ENCODE assay signal across 8 cellular contexts in the genomic region with DNA sequence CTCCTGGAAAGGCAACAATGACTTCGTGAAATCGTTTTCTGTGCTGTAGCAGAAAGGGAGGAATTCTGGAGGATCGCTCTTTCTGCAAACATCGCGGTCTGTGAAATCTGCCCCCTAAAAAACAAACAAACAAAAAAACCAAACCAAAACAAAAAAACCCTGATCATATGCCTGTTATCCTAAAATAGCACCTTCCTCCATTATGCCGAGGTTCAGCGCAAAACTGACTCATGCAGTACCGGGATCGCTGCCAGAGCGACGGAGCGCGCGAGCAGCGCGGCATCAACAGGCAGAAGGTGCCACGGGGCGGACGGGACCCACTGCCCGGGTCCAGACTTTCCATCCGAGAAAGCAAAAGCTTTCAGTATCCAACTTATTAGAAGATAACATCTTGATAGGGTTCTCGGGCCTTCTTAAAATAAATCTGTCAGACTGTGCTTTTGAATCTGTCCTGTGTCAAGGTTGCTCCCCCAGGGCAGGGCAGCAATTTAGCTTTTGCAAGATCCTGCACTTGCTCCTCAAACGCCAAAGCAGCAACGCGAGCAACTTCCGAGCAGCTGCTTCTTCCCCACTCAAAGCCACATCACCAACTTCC.
A peak's percentile ranks its signal among the peaks of the same experiment; 100 is the strongest.
DNase-seq lines count a peak whose midpoint lies in the region; ATAC-seq and TF ChIP-seq lines count a peak whose summit lies in the region.

No MANE protein-coding gene starts in this region.

- H3K27me3 ChIP-seq in parathyroid adenoma (ENCODE audit: control insufficient read depth, insufficient read depth, low read length): no peaks in the 10 kb centered on the region

- H3K4me1 Mint-ChIP-seq in T-helper 2 cell treated with Interferon-gamma antibody and Interleukin-4, amounts not matched to agents 5 μg/mL and 100 μg/mL, for 36 hours (ENCODE audit: low read depth): peaks cover 2% of the 10 kb centered on the region

- peak; percentile 29 for DNase-seq in AG08396 (ENCODE audit: low spot score)
- no peak for DNase-seq in T-helper 2 cell treated with Interferon-gamma antibody and Interleukin-4, amounts not matched to agents 5 μg/mL and 100 μg/mL, for 36 hours (ENCODE audit: low spot score)
- peak; percentile 58 for DNase-seq in fibroblast of mammary gland (ENCODE audit: low read depth)

- no peaks in the 10 kb centered on the region for H3K36me3 Mint-ChIP-seq in T-helper 2 cell treated with Interferon-gamma antibody and Interleukin-4, amounts not matched to agents 5 μg/mL and 100 μg/mL, for 36 hours (ENCODE audit: low read depth)

- H3K27ac Mint-ChIP-seq in T-helper 2 cell treated with Interferon-gamma antibody and Interleukin-4, amounts not matched to agents 5 μg/mL and 100 μg/mL, for 36 hours: no peak overlapping the region

- peak overlapping the region; percentile 62 for H2AFZ ChIP-seq in parathyroid adenoma

- H3K4me2 ChIP-seq in parathyroid adenoma (ENCODE audit: low read length): peak overlapping the region; percentile 75

- H3K4me3 ChIP-seq in fibroblast of mammary gland (ENCODE audit: control insufficient read depth, low read depth, low read length) (peak overlapping the region; percentile 43), parathyroid adenoma (ENCODE audit: low read depth, low read length) (peak overlapping the region; percentile 61)

- H3K9me3 Mint-ChIP-seq in T-helper 2 cell treated with Interferon-gamma antibody and Interleukin-4, amounts not matched to agents 5 μg/mL and 100 μg/mL, for 36 hours: no peaks in the 10 kb centered on the region

- no peak overlapping the region for H3K9ac ChIP-seq in parathyroid adenoma

- H3K27me3 Mint-ChIP-seq in T-helper 2 cell treated with Interferon-gamma antibody and Interleukin-4, amounts not matched to agents 5 μg/mL and 100 μg/mL, for 36 hours (ENCODE audit: low read depth): peaks cover 22% of the 10 kb centered on the region

- no peaks in the 10 kb centered on the region for H3K36me3 ChIP-seq in parathyroid adenoma (ENCODE audit: control insufficient read depth, insufficient read depth, low read length)

- ATAC-seq in HG03432 (IDR thresholded peaks at IDR 0.05; ENCODE audit: unreplicated experiment) (peak; percentile 49), GM21529 (IDR thresholded peaks at IDR 0.05; ENCODE audit: unreplicated experiment) (no peak), HG03280 (IDR thresholded peaks at IDR 0.05; ENCODE audit: unreplicated experiment) (no peak), GM18520 (IDR thresholded peaks at IDR 0.05; ENCODE audit: unreplicated experiment) (no peak)

- no peaks in the 10 kb centered on the region for H3K79me2 ChIP-seq in parathyroid adenoma

- no peaks in the 10 kb centered on the region for H3K9me3 ChIP-seq in parathyroid adenoma (ENCODE audit: control insufficient read depth, low read length)

- no peaks in the 10 kb centered on the region for H3K4me1 ChIP-seq in parathyroid adenoma

- no peak overlapping the region for H3K27ac ChIP-seq in parathyroid adenoma

- H3K4me3 Mint-ChIP-seq in T-helper 2 cell treated with Interferon-gamma antibody and Interleukin-4, amounts not matched to agents 5 μg/mL and 100 μg/mL, for 36 hours: peak overlapping the region; percentile 11

- TF ChIP-seq CTCF in fibroblast of mammary gland (conservative IDR thresholded peaks at IDR 0.05; ENCODE audit: control insufficient read depth, insufficient read depth, low read depth, low read length) (no peak), parathyroid adenoma (IDR thresholded peaks at IDR 0.05) (no peak)
